ENCODE assay signal across 1 cellular context in genomic region chr3:139353920-139354556, GRCh38.
TF ChIP-seq lines count a peak whose summit lies in the region.

No MANE protein-coding gene starts in this region.

TF ChIP-seq in K562, 482 proteins besides CTCF, POLR2A, EP300 and RAD21 (continued from another document):
- no peak for TF ChIP-seq ATF6 (CRISPR knock-in tag; IDR thresholded peaks at IDR 0.05)
- no peak for TF ChIP-seq ZNF77 (CRISPR knock-in tag; IDR thresholded peaks at IDR 0.05)
- no peak for TF ChIP-seq ARNT (IDR thresholded peaks at IDR 0.05)
- no peak for TF ChIP-seq NBN (IDR thresholded peaks at IDR 0.05; ENCODE audit: low read depth)
- no peak for TF ChIP-seq GMEB1 (CRISPR knock-in tag; IDR thresholded peaks at IDR 0.05)
- no peak for TF ChIP-seq SRF (CRISPR knock-in tag; IDR thresholded peaks at IDR 0.05)
- no peak for TF ChIP-seq ZNF583 (CRISPR knock-in tag; IDR thresholded peaks at IDR 0.05)
- no peak for TF ChIP-seq HDAC6 (IDR thresholded peaks at IDR 0.05; ENCODE audit: low read depth, low read length)
- TF ChIP-seq PHB (CRISPR knock-in tag; IDR thresholded peaks at IDR 0.05) = no peak
- TF ChIP-seq ZNF586 (CRISPR knock-in tag; conservative IDR thresholded peaks at IDR 0.05) = no peak
- TF ChIP-seq ETS2 (tag; IDR thresholded peaks at IDR 0.05; ENCODE audit: borderline replicate concordance, poor library complexity, severe bottlenecking) = no peak
- no peak for TF ChIP-seq CC2D1A (IDR thresholded peaks at IDR 0.05)
- TF ChIP-seq, protein P1, sequence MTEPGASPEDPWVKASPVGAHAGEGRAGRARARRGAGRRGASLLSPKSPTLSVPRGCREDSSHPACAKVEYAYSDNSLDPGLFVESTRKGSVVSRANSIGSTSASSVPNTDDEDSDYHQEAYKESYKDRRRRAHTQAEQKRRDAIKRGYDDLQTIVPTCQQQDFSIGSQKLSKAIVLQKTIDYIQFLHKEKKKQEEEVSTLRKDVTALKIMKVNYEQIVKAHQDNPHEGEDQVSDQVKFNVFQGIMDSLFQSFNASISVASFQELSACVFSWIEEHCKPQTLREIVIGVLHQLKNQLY (CRISPR knock-in tag; conservative IDR thresholded peaks at IDR 0.05) = no peak
- TF ChIP-seq, protein P2, sequence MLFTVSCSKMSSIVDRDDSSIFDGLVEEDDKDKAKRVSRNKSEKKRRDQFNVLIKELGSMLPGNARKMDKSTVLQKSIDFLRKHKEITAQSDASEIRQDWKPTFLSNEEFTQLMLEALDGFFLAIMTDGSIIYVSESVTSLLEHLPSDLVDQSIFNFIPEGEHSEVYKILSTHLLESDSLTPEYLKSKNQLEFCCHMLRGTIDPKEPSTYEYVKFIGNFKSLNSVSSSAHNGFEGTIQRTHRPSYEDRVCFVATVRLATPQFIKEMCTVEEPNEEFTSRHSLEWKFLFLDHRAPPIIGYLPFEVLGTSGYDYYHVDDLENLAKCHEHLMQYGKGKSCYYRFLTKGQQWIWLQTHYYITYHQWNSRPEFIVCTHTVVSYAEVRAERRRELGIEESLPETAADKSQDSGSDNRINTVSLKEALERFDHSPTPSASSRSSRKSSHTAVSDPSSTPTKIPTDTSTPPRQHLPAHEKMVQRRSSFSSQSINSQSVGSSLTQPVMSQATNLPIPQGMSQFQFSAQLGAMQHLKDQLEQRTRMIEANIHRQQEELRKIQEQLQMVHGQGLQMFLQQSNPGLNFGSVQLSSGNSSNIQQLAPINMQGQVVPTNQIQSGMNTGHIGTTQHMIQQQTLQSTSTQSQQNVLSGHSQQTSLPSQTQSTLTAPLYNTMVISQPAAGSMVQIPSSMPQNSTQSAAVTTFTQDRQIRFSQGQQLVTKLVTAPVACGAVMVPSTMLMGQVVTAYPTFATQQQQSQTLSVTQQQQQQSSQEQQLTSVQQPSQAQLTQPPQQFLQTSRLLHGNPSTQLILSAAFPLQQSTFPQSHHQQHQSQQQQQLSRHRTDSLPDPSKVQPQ (CRISPR knock-in tag; IDR thresholded peaks at IDR 0.05; ENCODE audit: borderline replicate concordance) = no peak
- TF ChIP-seq MCM7 (IDR thresholded peaks at IDR 0.05) = no peak
